11 cellular contexts compared by ENCODE assay signal in genomic region chr7:93016085-93016471, GRCh38.
DNase-seq lines count a peak whose midpoint lies in the region; ATAC-seq and TF ChIP-seq lines count a peak whose summit lies in the region.
"Had no signal": no experiment of that assay in that cellular context is flagged by ENCODE, and none has a peak within 500 bp of the region (broad histone marks: within the 10 kb centered on the region; RNA-seq: fewer than 3 reads in every experiment).

No MANE protein-coding gene starts in this region.

- H3K79me2 ChIP-seq in PC-9 (ENCODE audit: low read depth): no peaks in the 10 kb centered on the region

- H3K27me3 Mint-ChIP-seq in T-helper 17 cell: peaks cover 6% of the 10 kb centered on the region

- H3K36me3 ChIP-seq in adipocyte (ENCODE audit: control insufficient read depth, insufficient read depth, low read length, severe bottlenecking): no peaks in the 10 kb centered on the region
- no peaks in the 10 kb centered on the region for H3K36me3 ChIP-seq in PC-9 (ENCODE audit: low read depth)

- no peaks in the 10 kb centered on the region for H3K27me3 ChIP-seq in adipocyte (replicated peaks; ENCODE audit: control insufficient read depth, insufficient read depth, low read length)
- no peaks in the 10 kb centered on the region for H3K27me3 ChIP-seq in PC-9 (ENCODE audit: insufficient read depth, low read depth)

- H3F3A ChIP-seq in PC-9 (ENCODE audit: insufficient read depth, low read depth): no peaks in the 10 kb centered on the region

- no peak for ATAC-seq in T-helper 17 cell
- ATAC-seq: activated T-cell treated with anti-CD3 and anti-CD28 coated beads, Interleukin-2, amount 50 U/mL, for 4 hours had no signal

- POLR2A ChIA-PET in PC-9 (lab: Charles Lee; ENCODE audit: unreplicated experiment): interaction anchor here (0.7 kb wide), 1 partner anchor 358 kb away, joined by 5 read pairs; no protein-coding TSS in a partner anchor

- H3K9me2 ChIP-seq in PC-9 (ENCODE audit: insufficient read depth): no peaks in the 10 kb centered on the region

- no peaks in the 10 kb centered on the region for H3K36me3 Mint-ChIP-seq in T-helper 17 cell (ENCODE audit: low read depth)

- DNase-seq in AG09309 (ENCODE audit: low read depth): peak; percentile 24
- peak; percentile 59 for DNase-seq in Jurkat, Clone E6-1 (ENCODE audit: low read depth, low spot score)
- DNase-seq in adipocyte (ENCODE audit: low read depth): peak; percentile 40
- DNase-seq in midbrain (lab: John Stamatoyannopoulos, UW): peak; percentile 0
- DNase-seq in NCI-H187 treated with DMSO at 0.1 percent for 48 hours (lab: John Stamatoyannopoulos, UW): no peak
- no peak for DNase-seq in activated CD4-positive, alpha-beta T cell treated with anti-CD3 and anti-CD28 coated beads for 1 hour
- DNase-seq in PC-9: no peak
- no peak for DNase-seq in T-helper 17 cell
- DNase-seq: activated T-cell treated with anti-CD3 and anti-CD28 coated beads, Interleukin-2, amount 50 U/mL, for 4 hours; RPMI8226 had no signal

- intact Hi-C loops in PC-9 (cut with micrococcal nuclease; ENCODE audit: unreplicated experiment): no loop called here

- H3K9ac ChIP-seq in adipocyte (ENCODE audit: low read length): no peak overlapping the region

- BruUV-seq in PC-9 (replicated peaks; lab: Mats Ljungman, UMichigan): no TSS peak

- H3K9me3 ChIP-seq in adipocyte (ENCODE audit: control insufficient read depth, low read length) (no peaks in the 10 kb centered on the region), PC-9 (ENCODE audit: insufficient read depth, low read depth) (no peaks in the 10 kb centered on the region), T-helper 17 cell (ENCODE audit: control insufficient read depth, low read length, poor library complexity, severe bottlenecking) (no peaks in the 10 kb centered on the region)

- CTCF ChIA-PET in PC-9 (lab: Charles Lee): no interaction called here

- no peak overlapping the region for H3K4me2 ChIP-seq in PC-9

- no peak overlapping the region for H3K27ac Mint-ChIP-seq in T-helper 17 cell

- no peak overlapping the region for H2AFZ ChIP-seq in PC-9

- H3K27ac ChIP-seq in PC-9: no peak overlapping the region
- H3K27ac ChIP-seq: HL-60 had no signal

- peaks cover 25% of the 10 kb centered on the region for H3K4me1 ChIP-seq in adipocyte (ENCODE audit: control insufficient read depth, insufficient read depth, low read length)
- H3K4me1 ChIP-seq in PC-9 (replicated peaks; ENCODE audit: insufficient read depth): no peaks in the 10 kb centered on the region

- no peaks in the 10 kb centered on the region for H4K20me1 ChIP-seq in PC-9 (ENCODE audit: insufficient read depth)

- H3K4me3 ChIP-seq in AG09309 (ENCODE audit: control insufficient read depth, low read depth, low read length): no peak overlapping the region
- H3K4me3 ChIP-seq in Jurkat, Clone E6-1 (ENCODE audit: low read length): no peak overlapping the region
- no peak overlapping the region for H3K4me3 ChIP-seq in adipocyte (ENCODE audit: low read length)
- H3K4me3 ChIP-seq in PC-9: no peak overlapping the region

- H3K4me1 Mint-ChIP-seq in T-helper 17 cell: no peaks in the 10 kb centered on the region

- TF ChIP-seq CTCF in AG09309 (IDR thresholded peaks at IDR 0.05; ENCODE audit: control insufficient read depth, insufficient read depth, low read depth, low read length, missing control alignments) (no peak), PC-9 (conservative IDR thresholded peaks at IDR 0.05) (no peak)

- no peak overlapping the region for H3K4me3 Mint-ChIP-seq in T-helper 17 cell
- H3K4me3 Mint-ChIP-seq: activated T-cell treated with anti-CD3 and anti-CD28 coated beads, Interleukin-2, amount 50 U/mL, for 4 hours had no signal

Comparison
In these comparisons a context has a peak if more than half of its experiments do, and no peak if none do; other contexts are left out.
1. DNase-seq: peak in AG09309 (single experiment), Jurkat, Clone E6-1 (single experiment), adipocyte (single experiment) and midbrain (single experiment); none in NCI-H187 treated with DMSO at 0.1 percent for 48 hours (single experiment), activated CD4-positive, alpha-beta T cell treated with anti-CD3 and anti-CD28 coated beads for 1 hour (single experiment), PC-9 (0 of 2) and T-helper 17 cell (0 of 3).